In genomic region chr14:49512147-49512551, GRCh38 we compare ENCODE assay signal across 14 cellular contexts.
DNase-seq lines count a peak whose midpoint lies in the region; ATAC-seq and TF ChIP-seq lines count a peak whose summit lies in the region.
"Had no signal": no experiment of that assay in that cellular context is flagged by ENCODE, and none has a peak within 500 bp of the region (broad histone marks: within the 10 kb centered on the region; RNA-seq: fewer than 3 reads in every experiment).

No MANE protein-coding gene starts in this region.

- H3F3A ChIP-seq in smooth muscle cell (ENCODE audit: low read depth) = no peaks in the 10 kb centered on the region

- H3K9me3 ChIP-seq in SJSA1 (replicated peaks) (0 out of 2 replicates have a peak, but pooled peaks cover 2% of the 10 kb centered on the region), smooth muscle cell (replicated peaks; ENCODE audit: low read depth) (no peaks in the 10 kb centered on the region)
- H3K9me3 ChIP-seq: prostate gland, uterus had no signal

- H3K4me1 ChIP-seq in SJSA1 (replicated peaks) = peaks cover 25% of the 10 kb centered on the region
- peaks cover under 1% of the 10 kb centered on the region for H3K4me1 ChIP-seq in smooth muscle cell (ENCODE audit: low read depth)
- H3K4me1 ChIP-seq: prostate gland, uterus had no signal

- H2AFZ ChIP-seq in smooth muscle cell (ENCODE audit: low read depth) = no peak overlapping the region

- peak overlapping the region; percentile 17 for H3K4me2 ChIP-seq in smooth muscle cell
- H3K4me2 ChIP-seq: KMS-11 had no signal

- H3K4me3 ChIP-seq in SJSA1 (no peak overlapping the region), smooth muscle cell (no peak overlapping the region)
- H3K4me3 ChIP-seq: prostate gland, uterus had no signal

- H3K27me3 ChIP-seq in SJSA1 (replicated peaks) (no peaks in the 10 kb centered on the region), smooth muscle cell (ENCODE audit: low read depth) (no peaks in the 10 kb centered on the region)
- H3K27me3 ChIP-seq: uterus had no signal

- no peak for ATAC-seq in GM18867 (IDR thresholded peaks at IDR 0.05; ENCODE audit: unreplicated experiment)

- no peaks in the 10 kb centered on the region for H4K20me1 ChIP-seq in smooth muscle cell (ENCODE audit: low read depth)

- H3K79me2 ChIP-seq in smooth muscle cell (ENCODE audit: low read depth) = no peaks in the 10 kb centered on the region

- H3K9ac ChIP-seq in smooth muscle cell (ENCODE audit: low read depth) = no peak overlapping the region
- H3K9ac ChIP-seq: KMS-11 had no signal

- H3K36me3 ChIP-seq in SJSA1 (no peaks in the 10 kb centered on the region), smooth muscle cell (ENCODE audit: low read depth) (no peaks in the 10 kb centered on the region)
- H3K36me3 ChIP-seq: prostate gland, uterus had no signal

- H3K27ac ChIP-seq in SJSA1 = peak overlapping the region; percentile 63
- peak overlapping the region; percentile 63 for H3K27ac ChIP-seq in smooth muscle cell (ENCODE audit: low read depth)
- H3K27ac ChIP-seq: KMS-11, prostate gland, uterus had no signal

- TF ChIP-seq CTCF in smooth muscle cell (IDR thresholded peaks at IDR 0.05; ENCODE audit: borderline replicate concordance, insufficient read depth, poor library complexity, severe bottlenecking) = no peak

- DNase-seq in GM04504 (ENCODE audit: low read depth) (peak; percentile 35), SJSA1 (ENCODE audit: low read depth in 1 of 2, low spot score in 2 of 2) (peak; percentile 71 to 72), fibroblast of peridontal ligament (ENCODE audit: extremely low read depth) (peak; percentile 37), smooth muscle cell (lab: John Stamatoyannopoulos, UW; ENCODE audit: unreplicated experiment) (no peak), COR-L47 (lab: John Stamatoyannopoulos, UW) (no peak)
- no peak for DNase-seq in activated CD4-positive, alpha-beta T cell treated with anti-CD3 and anti-CD28 coated beads, Interleukin-2, amount 50 U/mL, for 4 hours
- no peak for DNase-seq in activated CD4-positive, CD25-positive, alpha-beta regulatory T cell (lab: John Stamatoyannopoulos, UW)
- DNase-seq: glutamatergic neuron, NCI-H2107, RPMI8226, uterus had no signal

- WGBS in smooth muscle cell (ENCODE audit: low lambda C conversion rate) = 46% methylated on average over 3 of the region's 3 CpGs

Comparison
In these comparisons a context has a peak if more than half of its experiments do, and no peak if none do; other contexts are left out.
1. DNase-seq: peak in GM04504 (single experiment), SJSA1 (2 of 2) and fibroblast of peridontal ligament (single experiment); none in smooth muscle cell (single experiment), activated CD4-positive, alpha-beta T cell treated with anti-CD3 and anti-CD28 coated beads, Interleukin-2, amount 50 U/mL, for 4 hours (0 of 2), activated CD4-positive, CD25-positive, alpha-beta regulatory T cell (0 of 4) and COR-L47 (single experiment).